31 cellular contexts compared by ENCODE assay signal in genomic region chr7:90239625-90240228, GRCh38. TPM values are rescaled to one million over a fixed set of nuclear protein-coding genes. Genes with fewer than 3 reads are reported as not detected.
A peak's percentile ranks its signal among the peaks of the same experiment; 100 is the strongest.
DNase-seq lines count a peak whose midpoint lies in the region; ATAC-seq and TF ChIP-seq lines count a peak whose summit lies in the region.
"Had no signal": no experiment of that assay in that cellular context is flagged by ENCODE, and none has a peak within 500 bp of the region (broad histone marks: within the 10 kb centered on the region; RNA-seq: fewer than 3 reads in every experiment).

No MANE protein-coding gene starts in this region.

- DNase-seq in DND-41, result no peak
- peak; percentile 33 for DNase-seq in M059J (ENCODE audit: low read depth)
- peak; percentile 7 to 9 for DNase-seq in lung microvascular endothelial cell (ENCODE audit: low read depth in 2 of 2)
- no peak for DNase-seq in NCI-H146 (lab: John Stamatoyannopoulos, UW)
- DNase-seq: activated CD4-positive, alpha-beta T cell treated with anti-CD3 and anti-CD28 coated beads for 48 hours; activated gamma-delta T cell treated with Interleukin-2 at 50 U/mL for 16 hours; activated naive CD8-positive, alpha-beta T cell treated with anti-CD3 and anti-CD28 coated beads, Interleukin-2, amount 10 ng/mL, durations not matched to agents 7 days and 5 days; activated T-cell treated with anti-CD3 and anti-CD28 coated beads, Interleukin-2, amount 50 U/mL, for 24 hours; colonic mucosa; effector memory CD4-positive, alpha-beta T cell; immature natural killer cell; KBM-7; left colon; mesenchymal stem cell; NCI-H1417 treated with DMSO at 0.1 percent for 48 hours; NCI-H345; pancreas; PC-9; SHP77; T1000; upper lobe of left lung had no signal

- H3K4me1 ChIP-seq in DND-41 (ENCODE audit: insufficient read depth, low read length), result no peaks in the 10 kb centered on the region
- H3K4me1 ChIP-seq: colonic mucosa, pancreas had no signal

- H4K20me1 ChIP-seq in DND-41 (ENCODE audit: insufficient read depth, low read length), result no peaks in the 10 kb centered on the region

- H3K79me2 ChIP-seq in DND-41 (ENCODE audit: insufficient read depth, low read length), result no peaks in the 10 kb centered on the region

- no peak overlapping the region for H2AFZ ChIP-seq in DND-41 (ENCODE audit: low read depth, low read length)
- H2AFZ ChIP-seq: GM23338, PC-9 had no signal

- no peak overlapping the region for H3K4me3 ChIP-seq in DND-41 (ENCODE audit: low read depth in 1 of 2, low read length in 2 of 2)
- H3K4me3 ChIP-seq: ascending aorta, cardiac muscle cell, colonic mucosa, GM23338, pancreas, PC-9, upper lobe of left lung had no signal

- H3K4me2 ChIP-seq in DND-41 (ENCODE audit: insufficient read depth, low read length), result 0 out of 2 replicates have a peak overlapping the region, but pooled peaks have one; percentile 12
- H3K4me2 ChIP-seq: GM23338, PC-9 had no signal

- no peaks in the 10 kb centered on the region for H3K36me3 ChIP-seq in DND-41 (ENCODE audit: insufficient read depth, low read length)
- H3K36me3 ChIP-seq: ascending aorta, cardiac muscle cell, colonic mucosa, pancreas, upper lobe of left lung, WERI-Rb-1 had no signal

- H3K27me3 ChIP-seq in DND-41 (ENCODE audit: insufficient read depth, low read length, poor library complexity), result no peaks in the 10 kb centered on the region
- H3K27me3 ChIP-seq: ascending aorta, cardiac muscle cell, colonic mucosa, pancreas, upper lobe of left lung had no signal

- no peak for TF ChIP-seq CTCF in DND-41 (IDR thresholded peaks at IDR 0.05; ENCODE audit: borderline replicate concordance, extremely low read depth, low read length, poor library complexity, severe bottlenecking)
- no peak for TF ChIP-seq CTCF in VCaP (conservative IDR thresholded peaks at IDR 0.05)

- H3K9me3 ChIP-seq in DND-41 (ENCODE audit: insufficient read depth, low read length, severe bottlenecking), result no peaks in the 10 kb centered on the region
- H3K9me3 ChIP-seq: ascending aorta, colonic mucosa, pancreas, upper lobe of left lung had no signal

- no peak for ATAC-seq in DND-41 (ENCODE audit: insufficient read depth, low read depth)
- ATAC-seq in HG03139 (IDR thresholded peaks at IDR 0.05; ENCODE audit: unreplicated experiment), result no peak
- no peak for ATAC-seq in GM21723 (IDR thresholded peaks at IDR 0.05; ENCODE audit: unreplicated experiment)
- ATAC-seq: GM23338; left colon; pancreas; stimulated activated effector memory CD8-positive, alpha-beta T cell treated with anti-CD3 and anti-CD28 coated beads, Interleukin-12 subunit alpha, Interleukin-12 subunit beta, amount 100 ng/mL, for 72 hours had no signal

- H3K9ac ChIP-seq in DND-41 (ENCODE audit: low read depth, low read length), result no peak overlapping the region

- no peak overlapping the region for H3K27ac ChIP-seq in DND-41 (ENCODE audit: low read length)
- H3K27ac ChIP-seq in VCaP, result peak overlapping the region; percentile 100
- H3K27ac ChIP-seq: ascending aorta, cardiac muscle cell, colonic mucosa, epithelial cell of prostate, pancreas, PC-9, upper lobe of left lung, WERI-Rb-1 had no signal

RNA-seq across cellular contexts. Expression of gene CFAP69, which starts 5.2 kb away (rescaled TPM):
- 1.6 and 3.2 TPM in 2 replicates for total RNA-seq in M059J (2014; rRNA removed; shearing (Covaris generic))
- 0.40 and 0.44 TPM in 2 replicates for total RNA-seq in lung microvascular endothelial cell

RNA-seq across cellular contexts. Expression of gene STEAP2, which starts 28.2 kb away (rescaled TPM):
- 3.8 and 6.2 TPM in 2 replicates for total RNA-seq in M059J (2014; rRNA removed; shearing (Covaris generic))
- total RNA-seq in lung microvascular endothelial cell, result under 0.01 and 2.0 TPM in 2 replicates
- total RNA-seq: activated CD8-positive, alpha-beta memory T cell treated with anti-CD3 and anti-CD28 coated beads for 36 hours; activated naive CD8-positive, alpha-beta T cell treated with anti-CD3 and anti-CD28 coated beads, Interleukin-2, amount 10 ng/mL, durations not matched to agents 7 days and 5 days had no signal

Comparison
In these comparisons a context has a peak if more than half of its experiments do, and no peak if none do; other contexts are left out.
1. DNase-seq: peak in M059J (single experiment) and lung microvascular endothelial cell (2 of 2); none in DND-41 (single experiment) and NCI-H146 (single experiment).